2 cellular contexts compared by ENCODE assay signal in genomic region chr7:75829656-75830055, GRCh38.
TF ChIP-seq lines count a peak whose summit lies in the region.
"Not testable (repeated sequence)": the region's sequence is repeated elsewhere in the genome, so short reads cannot be mapped to it uniquely, and the experiment has no call there.

No MANE protein-coding gene starts in this region.

TF ChIP-seq in A549, 52 proteins besides CTCF, POLR2A, EP300 and RAD21:
- not testable (repeated sequence) for TF ChIP-seq FOSL2 (IDR thresholded peaks at IDR 0.05)
- 0 out of 2 replicates have a peak, but pooled peaks have one; percentile 29 for TF ChIP-seq FOSL2 (CRISPR knock-in tag; IDR thresholded peaks at IDR 0.05)

TF ChIP-seq in GM12878, 131 proteins besides CTCF, POLR2A, EP300 and RAD21:
- peak; percentile 43 for TF ChIP-seq MEF2B (IDR thresholded peaks at IDR 0.05; ENCODE audit: partially characterized antibody, poor library complexity, severe bottlenecking)
- TF ChIP-seq RUNX3 (IDR thresholded peaks at IDR 0.05; ENCODE audit: low read length), result 0 out of 2 replicates have a peak, but pooled peaks have one; percentile 20
